In genomic region chr14:69845787-69846186, GRCh38 we compare ENCODE assay signal across 22 cellular contexts.
DNase-seq lines count a peak whose midpoint lies in the region; ATAC-seq and TF ChIP-seq lines count a peak whose summit lies in the region.
"Had no signal": no experiment of that assay in that cellular context is flagged by ENCODE, and none has a peak within 500 bp of the region (broad histone marks: within the 10 kb centered on the region; RNA-seq: fewer than 3 reads in every experiment).

No MANE protein-coding gene starts in this region.

- H3K27me3 ChIP-seq in DND-41 (ENCODE audit: insufficient read depth, low read length, poor library complexity) = peaks cover 29% of the 10 kb centered on the region
- H3K27me3 ChIP-seq: pancreas had no signal

- H3K4me1 ChIP-seq in DND-41 (ENCODE audit: insufficient read depth, low read length) (no peaks in the 10 kb centered on the region), HEK293 (ENCODE audit: control insufficient read depth, insufficient read depth, low read length) (no peaks in the 10 kb centered on the region)
- H3K4me1 ChIP-seq: adrenal gland, pancreas, tibial artery had no signal

- POLR2A ChIA-PET in HEK293 (lab: Yijun Ruan, JAX) = no interaction called here
- POLR2A ChIA-PET in GM10248 (lab: Yijun Ruan, JAX) = no interaction called here

- H3K4me2 ChIP-seq in DND-41 (ENCODE audit: insufficient read depth, low read length) = no peak overlapping the region
- H3K4me2 ChIP-seq: KMS-11 had no signal

- H3K4me3 ChIP-seq in DND-41 (ENCODE audit: low read depth in 1 of 2, low read length in 2 of 2) (no peak overlapping the region), HEK293 (ENCODE audit: low read depth, low read length) (no peak overlapping the region)
- H3K4me3 ChIP-seq: adrenal gland, pancreas, tibial artery had no signal

- H3K27ac ChIP-seq in DND-41 (ENCODE audit: low read length) (no peak overlapping the region), HEK293 (ENCODE audit: extremely low read depth, low read depth, low read length) (no peak overlapping the region)
- H3K27ac ChIP-seq: adrenal gland, KMS-11, pancreas, tibial artery, VCaP had no signal

- ATAC-seq in DND-41 (ENCODE audit: insufficient read depth, low read depth) (peak; percentile 53; the same call in 1 of the 3 replicates), HG03571 (IDR thresholded peaks at IDR 0.05; ENCODE audit: unreplicated experiment) (no peak)
- ATAC-seq: activated CD8-positive, alpha-beta T cell treated with anti-CD3 and anti-CD28 coated beads, Interleukin-2, amount 10 ng/mL, durations not matched to agents 7 days and 5 days; left colon; Panc1; pancreas had no signal

- H3K27ac Mint-ChIP-seq in activated T-cell treated with anti-CD3 and anti-CD28 coated beads, Interleukin-2, amount 50 U/mL, for 24 hours = no peak overlapping the region
- H3K27ac Mint-ChIP-seq: activated CD8-positive, alpha-beta T cell treated with anti-CD3 and anti-CD28 coated beads, Interleukin-2, amount 10 ng/mL, durations not matched to agents 7 days and 5 days; activated T-helper 2 cell treated with anti-CD3 and anti-CD28 coated beads, Interferon-gamma antibody, Interleukin-2, Interleukin-4, amounts not matched to agents 10 μg/mL and 5 μg/mL and 100 μg/mL, durations not matched to agents 14 hours and 24 hours and 36 hours; stimulated activated naive B cell treated with anti-CD40 and anti-IgM and Interleukin-4, amounts not matched to agents 10 μg/mL and 1 μg/mL and 100 μg/mL, for 72 hours had no signal

- no peak overlapping the region for H2AFZ ChIP-seq in DND-41 (ENCODE audit: low read depth, low read length)

- no peak for TF ChIP-seq CTCF in DND-41 (IDR thresholded peaks at IDR 0.05; ENCODE audit: borderline replicate concordance, extremely low read depth, low read length, poor library complexity, severe bottlenecking)
- no peak for TF ChIP-seq CTCF in HEK293 (tag by site-specific recombination; IDR thresholded peaks at IDR 0.05)
- TF ChIP-seq CTCF in GM10248 (IDR thresholded peaks at IDR 0.05; ENCODE audit: control extremely low read depth, extremely low read depth, low read depth, missing control alignments) = no peak

- H3K4me1 Mint-ChIP-seq in activated T-cell treated with anti-CD3 and anti-CD28 coated beads, Interleukin-2, amount 50 U/mL, for 24 hours (ENCODE audit: low read depth) = no peaks in the 10 kb centered on the region

- H4K20me1 ChIP-seq in DND-41 (ENCODE audit: insufficient read depth, low read length) = no peaks in the 10 kb centered on the region

- peaks cover 24% of the 10 kb centered on the region for H3K27me3 Mint-ChIP-seq in activated T-cell treated with anti-CD3 and anti-CD28 coated beads, Interleukin-2, amount 50 U/mL, for 24 hours

- H3K9me3 ChIP-seq in DND-41 (ENCODE audit: insufficient read depth, low read length, severe bottlenecking) (no peaks in the 10 kb centered on the region), HEK293 (ENCODE audit: control insufficient read depth, insufficient read depth, low read depth, low read length) (no peaks in the 10 kb centered on the region)
- H3K9me3 ChIP-seq: adrenal gland, pancreas, tibial artery had no signal

- CTCF ChIA-PET in HEK293 (lab: Yijun Ruan, JAX) (no interaction called here), GM10248 (lab: Yijun Ruan, JAX) (interaction anchor here (1.2 to 1.4 kb wide), 2 partner anchors 8 to 182 kb away, joined by 3 to 6 read pairs; no protein-coding TSS in a partner anchor)

- H3K36me3 ChIP-seq in DND-41 (ENCODE audit: insufficient read depth, low read length) (no peaks in the 10 kb centered on the region), HEK293 (ENCODE audit: control insufficient read depth in 2 of 2, insufficient read depth in 1 of 2, low read length in 2 of 2) (no peaks in the 10 kb centered on the region)
- H3K36me3 ChIP-seq: adrenal gland, pancreas, tibial artery had no signal

- H3K9ac ChIP-seq in DND-41 (ENCODE audit: low read depth, low read length) = no peak overlapping the region
- H3K9ac ChIP-seq: KMS-11 had no signal

- H3K9me3 Mint-ChIP-seq in activated T-cell treated with anti-CD3 and anti-CD28 coated beads, Interleukin-2, amount 50 U/mL, for 24 hours = no peaks in the 10 kb centered on the region
- H3K9me3 Mint-ChIP-seq: activated T-helper 2 cell treated with anti-CD3 and anti-CD28 coated beads, Interferon-gamma antibody, Interleukin-2, Interleukin-4, amounts not matched to agents 10 μg/mL and 5 μg/mL and 100 μg/mL, durations not matched to agents 14 hours and 24 hours and 36 hours; stimulated activated naive B cell treated with anti-CD40 and anti-IgM and Interleukin-4, amounts not matched to agents 10 μg/mL and 1 μg/mL and 100 μg/mL, for 72 hours had no signal

- no peaks in the 10 kb centered on the region for H3K79me2 ChIP-seq in DND-41 (ENCODE audit: insufficient read depth, low read length)

- H3K4me3 Mint-ChIP-seq in activated T-cell treated with anti-CD3 and anti-CD28 coated beads, Interleukin-2, amount 50 U/mL, for 24 hours = no peak overlapping the region
- H3K4me3 Mint-ChIP-seq: activated CD8-positive, alpha-beta T cell treated with anti-CD3 and anti-CD28 coated beads, Interleukin-2, amount 10 ng/mL, durations not matched to agents 7 days and 5 days; stimulated activated naive B cell treated with anti-CD40 and anti-IgM and Interleukin-4, amounts not matched to agents 10 μg/mL and 1 μg/mL and 100 μg/mL, for 72 hours had no signal

- H3K36me3 Mint-ChIP-seq in activated T-cell treated with anti-CD3 and anti-CD28 coated beads, Interleukin-2, amount 50 U/mL, for 24 hours (ENCODE audit: low read depth) = no peaks in the 10 kb centered on the region
- H3K36me3 Mint-ChIP-seq: stimulated activated naive B cell treated with anti-CD40 and anti-IgM and Interleukin-4, amounts not matched to agents 10 μg/mL and 1 μg/mL and 100 μg/mL, for 72 hours had no signal

- DNase-seq in DND-41 (peak; percentile 7), SHP77 treated with DMSO at 0.1 percent for 48 hours (lab: John Stamatoyannopoulos, UW) (peak; percentile 29), left kidney (ENCODE audit: low read depth, low spot score) (peak; percentile 70), D341Med (ENCODE audit: low spot score) (no peak), GM10248 (ENCODE audit: extremely low spot score) (no peak)
- no peak for DNase-seq in activated T-cell treated with anti-CD3 and anti-CD28 coated beads, Interleukin-2, amount 50 U/mL, for 24 hours
- DNase-seq: activated CD8-positive, alpha-beta T cell treated with anti-CD3 and anti-CD28 coated beads, Interleukin-2, amount 10 ng/mL, durations not matched to agents 7 days and 5 days; central memory CD4-positive, alpha-beta T cell; hypothalamus; left colon; NCI-H1436; NCI-H82; pancreas; stimulated activated naive B cell treated with anti-CD40 and anti-IgM and Interleukin-4, amounts not matched to agents 10 μg/mL and 1 μg/mL and 100 μg/mL, for 72 hours; tibial artery had no signal

TF ChIP-seq in HEK293, 187 proteins besides CTCF, POLR2A, EP300 and RAD21:
- TF ChIP-seq TRIM28 (IDR thresholded peaks at IDR 0.05; ENCODE audit: borderline replicate concordance, low read length) (0 out of 2 replicates have a peak, but pooled peaks have one; percentile 18), ATF2 (tag by site-specific recombination; IDR thresholded peaks at IDR 0.05; ENCODE audit: low read depth) (peak; percentile 73), BCL6B (tag by site-specific recombination; IDR thresholded peaks at IDR 0.05) (no peak), ZNF610 (tag by site-specific recombination; IDR thresholded peaks at IDR 0.05; ENCODE audit: borderline replicate concordance) (no peak), ZNF335 (tag by site-specific recombination; conservative IDR thresholded peaks at IDR 0.05) (peak; percentile 37; the same call in 1 of the 2 replicates)

Comparison
In these comparisons a context has a peak if more than half of its experiments do, and no peak if none do; other contexts are left out.
1. DNase-seq: peak in DND-41 (single experiment), SHP77 treated with DMSO at 0.1 percent for 48 hours (single experiment) and left kidney (single experiment); none in D341Med (single experiment), GM10248 (single experiment) and activated T-cell treated with anti-CD3 and anti-CD28 coated beads, Interleukin-2, amount 50 U/mL, for 24 hours (single experiment).